ENCODE assay signal across 1 cellular context in genomic region chr5:41869739-41870620, GRCh38.
TF ChIP-seq lines count a peak whose summit lies in the region.

Gene OXCT1 (minus strand): TSS chr5:41870425. CDS start chr5:41870358, 67 bp downstream.

TF ChIP-seq in K562, 482 proteins besides CTCF, POLR2A, EP300 and RAD21 (continued from another document):
- TF ChIP-seq RERE (CRISPR knock-in tag; IDR thresholded peaks at IDR 0.05; ENCODE audit: borderline replicate concordance), result no peak
- TF ChIP-seq GABPB1 (CRISPR knock-in tag; IDR thresholded peaks at IDR 0.05), result peak; percentile 62
- peak; percentile 24; the same call in 1 of the 2 replicates for TF ChIP-seq KLF6 (CRISPR knock-in tag; IDR thresholded peaks at IDR 0.05; ENCODE audit: borderline replicate concordance)
TF ChIP-seq in K562: peak in this region for 99.
